In genomic region chr7:157715071-157715937, GRCh38 we compare ENCODE assay signal across 21 cellular contexts.
"Had no signal": no experiment of that assay in that cellular context is flagged by ENCODE, and none has a peak within 500 bp of the region (broad histone marks: within the 10 kb centered on the region; RNA-seq: fewer than 3 reads in every experiment).

No MANE protein-coding gene starts in this region.

- H3K36me3 ChIP-seq: colonic mucosa, gastroesophageal sphincter, WERI-Rb-1 had no signal

- H3K4me1 Mint-ChIP-seq: central memory CD8-positive, alpha-beta T cell; T-cell had no signal

- H3K9me3 Mint-ChIP-seq: activated T-cell treated with anti-CD3 and anti-CD28 coated beads, Interleukin-2, amount 50 U/mL, for 72 hours; central memory CD8-positive, alpha-beta T cell; natural killer cell treated with Interleukin-12 subunit alpha and Interleukin-12 subunit beta and Interleukin-15 and Interleukin-18, amount 100 ng/mL, for 72 hours; T-cell; T-helper 2 cell treated with Interferon-gamma antibody and Interleukin-4, amounts not matched to agents 5 μg/mL and 100 μg/mL, for 36 hours; type B pancreatic cell had no signal

- H3K9me3 ChIP-seq: colonic mucosa, gastroesophageal sphincter, testis had no signal

- FAIRE-seq: TTC549 had no signal

- H2AFZ ChIP-seq: parathyroid adenoma had no signal

- H3K27ac ChIP-seq: colonic mucosa, dorsolateral prefrontal cortex, gastroesophageal sphincter, parathyroid adenoma, testis, WERI-Rb-1 had no signal

- H3K9ac ChIP-seq: parathyroid adenoma had no signal

- H3K4me1 ChIP-seq: colonic mucosa, gastroesophageal sphincter, parathyroid adenoma, testis had no signal

- H3K4me3 Mint-ChIP-seq: activated T-cell treated with anti-CD3 and anti-CD28 coated beads, Interleukin-2, amount 50 U/mL, for 72 hours; brain; central memory CD8-positive, alpha-beta T cell; natural killer cell treated with Interleukin-12 subunit alpha and Interleukin-12 subunit beta and Interleukin-15 and Interleukin-18, amount 100 ng/mL, for 72 hours; T-cell; T-helper 2 cell treated with Interferon-gamma antibody and Interleukin-4, amounts not matched to agents 5 μg/mL and 100 μg/mL, for 36 hours; type B pancreatic cell had no signal

- ATAC-seq: activated T-cell treated with anti-CD3 and anti-CD28 coated beads, Interleukin-2, amount 50 U/mL, for 72 hours; gastroesophageal sphincter; left ventricle myocardium superior; natural killer cell treated with Interleukin-12 subunit alpha and Interleukin-12 subunit beta and Interleukin-15 and Interleukin-18, amount 100 ng/mL, for 72 hours; T-cell had no signal

- H3K79me2 ChIP-seq: parathyroid adenoma had no signal

- H3K27me3 Mint-ChIP-seq: brain; central memory CD8-positive, alpha-beta T cell; T-cell had no signal

- H3K27me3 ChIP-seq: colonic mucosa, testis had no signal

- H3K4me3 ChIP-seq: colonic mucosa, dorsolateral prefrontal cortex, gastroesophageal sphincter, testis had no signal

- DNase-seq: activated CD4-positive, alpha-beta T cell treated with anti-CD3 and anti-CD28 coated beads, Interleukin-2, amount 50 U/mL, for 48 hours; activated CD8-positive, alpha-beta memory T cell treated with anti-CD3 and anti-CD28 coated beads, Interleukin-2, amount 50 U/mL, for 48 hours; activated effector memory CD4-positive, alpha-beta T cell treated with Interleukin-2 at 50 U/mL for 16 hours; activated naive CD4-positive, alpha-beta T cell treated with anti-CD3 and anti-CD28 coated beads, Interleukin-2, amount 50 U/mL, for 16 hours; activated T-cell treated with anti-CD3 and anti-CD28 coated beads, Interleukin-2, amount 50 U/mL, for 72 hours; colonic mucosa; hypothalamus; left ventricle myocardium superior; stimulated activated CD4-positive, alpha-beta T cell treated with anti-CD3 and anti-CD28 coated beads, Interleukin-4, amount 100 ng/mL, for 1 hour; T-cell; testis; WERI-Rb-1 had no signal

- H3K36me3 Mint-ChIP-seq: brain; natural killer cell treated with Interleukin-12 subunit alpha and Interleukin-12 subunit beta and Interleukin-15 and Interleukin-18, amount 100 ng/mL, for 72 hours; T-cell; type B pancreatic cell had no signal

- H3K27ac Mint-ChIP-seq: activated T-cell treated with anti-CD3 and anti-CD28 coated beads, Interleukin-2, amount 50 U/mL, for 72 hours; brain; natural killer cell treated with Interleukin-12 subunit alpha and Interleukin-12 subunit beta and Interleukin-15 and Interleukin-18, amount 100 ng/mL, for 72 hours; T-cell; T-helper 2 cell treated with Interferon-gamma antibody and Interleukin-4, amounts not matched to agents 5 μg/mL and 100 μg/mL, for 36 hours; type B pancreatic cell had no signal
